In the genomic region with DNA sequence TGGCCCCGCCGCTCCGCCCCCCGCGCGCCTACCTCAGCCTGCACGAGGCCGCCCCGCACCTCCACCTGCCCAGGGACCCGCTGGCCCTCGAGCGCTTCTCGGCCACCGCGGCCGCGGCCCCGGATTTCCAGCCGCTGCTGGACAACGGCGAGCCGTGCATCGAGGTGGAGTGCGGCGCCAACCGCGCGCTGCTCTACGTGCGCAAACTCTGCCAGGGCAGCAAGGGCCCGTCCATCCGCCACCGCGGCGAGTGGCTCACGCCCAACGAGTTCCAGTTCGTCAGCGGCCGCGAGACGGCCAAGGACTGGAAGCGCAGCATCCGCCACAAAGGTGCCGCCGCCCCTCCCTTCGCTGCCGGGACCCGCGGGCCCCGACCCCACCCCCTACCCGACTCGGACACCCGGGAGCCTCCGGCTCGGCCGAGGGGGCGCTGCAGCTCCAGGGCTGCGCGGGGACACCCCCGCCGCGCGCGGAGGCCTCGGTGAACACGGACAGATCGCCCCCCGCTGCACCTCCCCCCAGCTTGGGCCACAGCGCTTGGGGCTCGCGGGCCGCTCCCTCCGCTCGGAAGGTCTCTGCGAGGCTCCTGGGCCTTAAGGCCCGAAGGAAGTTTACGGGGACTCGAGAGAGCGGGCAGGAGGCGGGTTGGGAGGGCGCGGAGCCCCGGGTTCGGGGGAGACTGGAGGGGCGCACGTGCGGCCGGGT, we compare ENCODE assay signal across 1 cellular context.
TF ChIP-seq lines count a peak whose summit lies in the region.

No MANE protein-coding gene starts in this region.

TF ChIP-seq in K562, 482 proteins besides CTCF, POLR2A, EP300 and RAD21 (continued from another document and continues in another):
- TF ChIP-seq, protein P1, sequence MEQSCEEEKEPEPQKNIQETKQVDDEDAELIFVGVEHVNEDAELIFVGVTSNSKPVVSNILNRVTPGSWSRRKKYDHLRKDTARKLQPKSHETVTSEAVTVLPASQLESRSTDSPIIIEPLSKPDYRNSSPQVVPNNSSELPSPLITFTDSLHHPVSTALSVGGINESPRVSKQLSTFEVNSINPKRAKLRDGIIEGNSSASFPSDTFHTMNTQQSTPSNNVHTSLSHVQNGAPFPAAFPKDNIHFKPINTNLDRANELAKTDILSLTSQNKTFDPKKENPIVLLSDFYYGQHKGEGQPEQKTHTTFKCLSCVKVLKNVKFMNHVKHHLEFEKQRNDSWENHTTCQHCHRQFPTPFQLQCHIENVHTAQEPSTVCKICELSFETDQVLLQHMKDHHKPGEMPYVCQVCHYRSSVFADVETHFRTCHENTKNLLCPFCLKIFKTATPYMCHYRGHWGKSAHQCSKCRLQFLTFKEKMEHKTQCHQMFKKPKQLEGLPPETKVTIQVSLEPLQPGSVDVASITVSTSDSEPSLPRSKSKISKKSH (CRISPR knock-in tag; IDR thresholded peaks at IDR 0.05), result no peak
- TF ChIP-seq PTTG1 (tag; IDR thresholded peaks at IDR 0.05; ENCODE audit: low read depth) (no peak), SMARCC2 (IDR thresholded peaks at IDR 0.05; ENCODE audit: low read depth) (no peak), JUN (IDR thresholded peaks at IDR 0.05; ENCODE audit: borderline replicate concordance, low read depth, low read length) (no peak), JUN (CRISPR knock-in tag; IDR thresholded peaks at IDR 0.05; ENCODE audit: borderline replicate concordance) (no peak), L3MBTL2 (IDR thresholded peaks at IDR 0.05) (peak; percentile 61), ZNF274 (IDR thresholded peaks at IDR 0.05; ENCODE audit: borderline replicate concordance, low read depth, low read length) (no peak), CBX3 (IDR thresholded peaks at IDR 0.05; ENCODE audit: borderline replicate concordance in 1 of 2, low read length in 2 of 2) (no peak), CCAR2 (IDR thresholded peaks at IDR 0.05; ENCODE audit: low read depth, low read length) (no peak), ZNF184 (CRISPR knock-in tag; IDR thresholded peaks at IDR 0.05) (no peak), ZNF24 (IDR thresholded peaks at IDR 0.05) (no peak)
- TF ChIP-seq, protein P2, sequence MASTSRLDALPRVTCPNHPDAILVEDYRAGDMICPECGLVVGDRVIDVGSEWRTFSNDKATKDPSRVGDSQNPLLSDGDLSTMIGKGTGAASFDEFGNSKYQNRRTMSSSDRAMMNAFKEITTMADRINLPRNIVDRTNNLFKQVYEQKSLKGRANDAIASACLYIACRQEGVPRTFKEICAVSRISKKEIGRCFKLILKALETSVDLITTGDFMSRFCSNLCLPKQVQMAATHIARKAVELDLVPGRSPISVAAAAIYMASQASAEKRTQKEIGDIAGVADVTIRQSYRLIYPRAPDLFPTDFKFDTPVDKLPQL (IDR thresholded peaks at IDR 0.05; ENCODE audit: extremely low read depth, insufficient read length), result no peak
- TF ChIP-seq, protein P3, sequence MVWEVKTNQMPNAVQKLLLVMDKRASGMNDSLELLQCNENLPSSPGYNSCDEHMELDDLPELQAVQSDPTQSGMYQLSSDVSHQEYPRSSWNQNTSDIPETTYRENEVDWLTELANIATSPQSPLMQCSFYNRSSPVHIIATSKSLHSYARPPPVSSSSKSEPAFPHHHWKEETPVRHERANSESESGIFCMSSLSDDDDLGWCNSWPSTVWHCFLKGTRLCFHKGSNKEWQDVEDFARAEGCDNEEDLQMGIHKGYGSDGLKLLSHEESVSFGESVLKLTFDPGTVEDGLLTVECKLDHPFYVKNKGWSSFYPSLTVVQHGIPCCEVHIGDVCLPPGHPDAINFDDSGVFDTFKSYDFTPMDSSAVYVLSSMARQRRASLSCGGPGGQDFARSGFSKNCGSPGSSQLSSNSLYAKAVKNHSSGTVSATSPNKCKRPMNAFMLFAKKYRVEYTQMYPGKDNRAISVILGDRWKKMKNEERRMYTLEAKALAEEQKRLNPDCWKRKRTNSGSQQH (CRISPR knock-in tag; IDR thresholded peaks at IDR 0.05), result no peak
- TF ChIP-seq, protein P4, sequence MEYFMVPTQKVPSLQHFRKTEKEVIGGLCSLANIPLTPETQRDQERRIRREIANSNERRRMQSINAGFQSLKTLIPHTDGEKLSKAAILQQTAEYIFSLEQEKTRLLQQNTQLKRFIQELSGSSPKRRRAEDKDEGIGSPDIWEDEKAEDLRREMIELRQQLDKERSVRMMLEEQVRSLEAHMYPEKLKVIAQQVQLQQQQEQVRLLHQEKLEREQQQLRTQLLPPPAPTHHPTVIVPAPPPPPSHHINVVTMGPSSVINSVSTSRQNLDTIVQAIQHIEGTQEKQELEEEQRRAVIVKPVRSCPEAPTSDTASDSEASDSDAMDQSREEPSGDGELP (CRISPR knock-in tag; IDR thresholded peaks at IDR 0.05; ENCODE audit: borderline replicate concordance), result no peak
- TF ChIP-seq, protein P5, sequence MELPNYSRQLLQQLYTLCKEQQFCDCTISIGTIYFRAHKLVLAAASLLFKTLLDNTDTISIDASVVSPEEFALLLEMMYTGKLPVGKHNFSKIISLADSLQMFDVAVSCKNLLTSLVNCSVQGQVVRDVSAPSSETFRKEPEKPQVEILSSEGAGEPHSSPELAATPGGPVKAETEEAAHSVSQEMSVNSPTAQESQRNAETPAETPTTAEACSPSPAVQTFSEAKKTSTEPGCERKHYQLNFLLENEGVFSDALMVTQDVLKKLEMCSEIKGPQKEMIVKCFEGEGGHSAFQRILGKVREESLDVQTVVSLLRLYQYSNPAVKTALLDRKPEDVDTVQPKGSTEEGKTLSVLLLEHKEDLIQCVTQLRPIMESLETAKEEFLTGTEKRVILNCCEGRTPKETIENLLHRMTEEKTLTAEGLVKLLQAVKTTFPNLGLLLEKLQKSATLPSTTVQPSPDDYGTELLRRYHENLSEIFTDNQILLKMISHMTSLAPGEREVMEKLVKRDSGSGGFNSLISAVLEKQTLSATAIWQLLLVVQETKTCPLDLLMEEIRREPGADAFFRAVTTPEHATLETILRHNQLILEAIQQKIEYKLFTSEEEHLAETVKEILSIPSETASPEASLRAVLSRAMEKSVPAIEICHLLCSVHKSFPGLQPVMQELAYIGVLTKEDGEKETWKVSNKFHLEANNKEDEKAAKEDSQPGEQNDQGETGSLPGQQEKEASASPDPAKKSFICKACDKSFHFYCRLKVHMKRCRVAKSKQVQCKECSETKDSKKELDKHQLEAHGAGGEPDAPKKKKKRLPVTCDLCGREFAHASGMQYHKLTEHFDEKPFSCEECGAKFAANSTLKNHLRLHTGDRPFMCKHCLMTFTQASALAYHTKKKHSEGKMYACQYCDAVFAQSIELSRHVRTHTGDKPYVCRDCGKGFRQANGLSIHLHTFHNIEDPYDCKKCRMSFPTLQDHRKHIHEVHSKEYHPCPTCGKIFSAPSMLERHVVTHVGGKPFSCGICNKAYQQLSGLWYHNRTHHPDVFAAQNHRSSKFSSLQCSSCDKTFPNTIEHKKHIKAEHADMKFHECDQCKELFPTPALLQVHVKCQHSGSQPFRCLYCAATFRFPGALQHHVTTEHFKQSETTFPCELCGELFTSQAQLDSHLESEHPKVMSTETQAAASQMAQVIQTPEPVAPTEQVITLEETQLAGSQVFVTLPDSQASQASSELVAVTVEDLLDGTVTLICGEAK (IDR thresholded peaks at IDR 0.05), result no peak
- TF ChIP-seq, protein P5 (CRISPR knock-in tag; IDR thresholded peaks at IDR 0.05), result no peak
- TF ChIP-seq, protein P6, sequence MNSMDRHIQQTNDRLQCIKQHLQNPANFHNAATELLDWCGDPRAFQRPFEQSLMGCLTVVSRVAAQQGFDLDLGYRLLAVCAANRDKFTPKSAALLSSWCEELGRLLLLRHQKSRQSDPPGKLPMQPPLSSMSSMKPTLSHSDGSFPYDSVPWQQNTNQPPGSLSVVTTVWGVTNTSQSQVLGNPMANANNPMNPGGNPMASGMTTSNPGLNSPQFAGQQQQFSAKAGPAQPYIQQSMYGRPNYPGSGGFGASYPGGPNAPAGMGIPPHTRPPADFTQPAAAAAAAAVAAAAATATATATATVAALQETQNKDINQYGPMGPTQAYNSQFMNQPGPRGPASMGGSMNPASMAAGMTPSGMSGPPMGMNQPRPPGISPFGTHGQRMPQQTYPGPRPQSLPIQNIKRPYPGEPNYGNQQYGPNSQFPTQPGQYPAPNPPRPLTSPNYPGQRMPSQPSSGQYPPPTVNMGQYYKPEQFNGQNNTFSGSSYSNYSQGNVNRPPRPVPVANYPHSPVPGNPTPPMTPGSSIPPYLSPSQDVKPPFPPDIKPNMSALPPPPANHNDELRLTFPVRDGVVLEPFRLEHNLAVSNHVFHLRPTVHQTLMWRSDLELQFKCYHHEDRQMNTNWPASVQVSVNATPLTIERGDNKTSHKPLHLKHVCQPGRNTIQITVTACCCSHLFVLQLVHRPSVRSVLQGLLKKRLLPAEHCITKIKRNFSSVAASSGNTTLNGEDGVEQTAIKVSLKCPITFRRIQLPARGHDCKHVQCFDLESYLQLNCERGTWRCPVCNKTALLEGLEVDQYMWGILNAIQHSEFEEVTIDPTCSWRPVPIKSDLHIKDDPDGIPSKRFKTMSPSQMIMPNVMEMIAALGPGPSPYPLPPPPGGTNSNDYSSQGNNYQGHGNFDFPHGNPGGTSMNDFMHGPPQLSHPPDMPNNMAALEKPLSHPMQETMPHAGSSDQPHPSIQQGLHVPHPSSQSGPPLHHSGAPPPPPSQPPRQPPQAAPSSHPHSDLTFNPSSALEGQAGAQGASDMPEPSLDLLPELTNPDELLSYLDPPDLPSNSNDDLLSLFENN (IDR thresholded peaks at IDR 0.05; ENCODE audit: low read depth in 2 of 2, low read length in 2 of 2), result no peak
- TF ChIP-seq, protein P7, sequence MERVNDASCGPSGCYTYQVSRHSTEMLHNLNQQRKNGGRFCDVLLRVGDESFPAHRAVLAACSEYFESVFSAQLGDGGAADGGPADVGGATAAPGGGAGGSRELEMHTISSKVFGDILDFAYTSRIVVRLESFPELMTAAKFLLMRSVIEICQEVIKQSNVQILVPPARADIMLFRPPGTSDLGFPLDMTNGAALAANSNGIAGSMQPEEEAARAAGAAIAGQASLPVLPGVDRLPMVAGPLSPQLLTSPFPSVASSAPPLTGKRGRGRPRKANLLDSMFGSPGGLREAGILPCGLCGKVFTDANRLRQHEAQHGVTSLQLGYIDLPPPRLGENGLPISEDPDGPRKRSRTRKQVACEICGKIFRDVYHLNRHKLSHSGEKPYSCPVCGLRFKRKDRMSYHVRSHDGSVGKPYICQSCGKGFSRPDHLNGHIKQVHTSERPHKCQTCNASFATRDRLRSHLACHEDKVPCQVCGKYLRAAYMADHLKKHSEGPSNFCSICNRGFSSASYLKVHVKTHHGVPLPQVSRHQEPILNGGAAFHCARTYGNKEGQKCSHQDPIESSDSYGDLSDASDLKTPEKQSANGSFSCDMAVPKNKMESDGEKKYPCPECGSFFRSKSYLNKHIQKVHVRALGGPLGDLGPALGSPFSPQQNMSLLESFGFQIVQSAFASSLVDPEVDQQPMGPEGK (CRISPR knock-in tag; IDR thresholded peaks at IDR 0.05; ENCODE audit: borderline replicate concordance), result no peak
- TF ChIP-seq, protein P8, sequence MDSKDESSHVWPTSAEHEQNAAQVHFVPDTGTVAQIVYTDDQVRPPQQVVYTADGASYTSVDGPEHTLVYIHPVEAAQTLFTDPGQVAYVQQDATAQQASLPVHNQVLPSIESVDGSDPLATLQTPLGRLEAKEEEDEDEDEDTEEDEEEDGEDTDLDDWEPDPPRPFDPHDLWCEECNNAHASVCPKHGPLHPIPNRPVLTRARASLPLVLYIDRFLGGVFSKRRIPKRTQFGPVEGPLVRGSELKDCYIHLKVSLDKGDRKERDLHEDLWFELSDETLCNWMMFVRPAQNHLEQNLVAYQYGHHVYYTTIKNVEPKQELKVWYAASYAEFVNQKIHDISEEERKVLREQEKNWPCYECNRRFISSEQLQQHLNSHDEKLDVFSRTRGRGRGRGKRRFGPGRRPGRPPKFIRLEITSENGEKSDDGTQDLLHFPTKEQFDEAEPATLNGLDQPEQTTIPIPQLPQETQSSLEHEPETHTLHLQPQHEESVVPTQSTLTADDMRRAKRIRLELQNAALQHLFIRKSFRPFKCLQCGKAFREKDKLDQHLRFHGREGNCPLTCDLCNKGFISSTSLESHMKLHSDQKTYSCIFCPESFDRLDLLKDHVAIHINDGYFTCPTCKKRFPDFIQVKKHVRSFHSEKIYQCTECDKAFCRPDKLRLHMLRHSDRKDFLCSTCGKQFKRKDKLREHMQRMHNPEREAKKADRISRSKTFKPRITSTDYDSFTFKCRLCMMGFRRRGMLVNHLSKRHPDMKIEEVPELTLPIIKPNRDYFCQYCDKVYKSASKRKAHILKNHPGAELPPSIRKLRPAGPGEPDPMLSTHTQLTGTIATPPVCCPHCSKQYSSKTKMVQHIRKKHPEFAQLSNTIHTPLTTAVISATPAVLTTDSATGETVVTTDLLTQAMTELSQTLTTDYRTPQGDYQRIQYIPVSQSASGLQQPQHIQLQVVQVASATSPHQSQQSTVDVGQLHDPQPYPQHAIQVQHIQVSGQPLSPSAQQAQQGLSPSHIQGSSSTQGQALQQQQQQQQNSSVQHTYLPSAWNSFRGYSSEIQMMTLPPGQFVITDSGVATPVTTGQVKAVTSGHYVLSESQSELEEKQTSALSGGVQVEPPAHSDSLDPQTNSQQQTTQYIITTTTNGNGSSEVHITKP (IDR thresholded peaks at IDR 0.05; ENCODE audit: partially characterized antibody), result no peak
